Comparison of ENCODE assay signal across 21 cellular contexts in genomic region chr2:221741496-221742211, GRCh38.
"Had no signal": no experiment of that assay in that cellular context is flagged by ENCODE, and none has a peak within 500 bp of the region (broad histone marks: within the 10 kb centered on the region; RNA-seq: fewer than 3 reads in every experiment).

No MANE protein-coding gene starts in this region.

- H3K27me3 ChIP-seq: dorsolateral prefrontal cortex, right atrium auricular region, sigmoid colon, stomach, thyroid gland had no signal

- H3K4me3 ChIP-seq: dorsolateral prefrontal cortex, lower lobe of right lung, prostate gland, right atrium auricular region, sigmoid colon, stomach, thyroid gland had no signal

- FAIRE-seq: frontal cortex, keratinocyte had no signal

- H3K4me1 ChIP-seq: lower lobe of right lung, prostate gland, right atrium auricular region, sigmoid colon, stomach, thyroid gland had no signal

- H3K9me3 ChIP-seq: lower lobe of right lung, prostate gland, sigmoid colon, thyroid gland had no signal

- H3K36me3 ChIP-seq: lower lobe of right lung, prostate gland, right atrium auricular region, sigmoid colon, stomach, thyroid gland had no signal

- DNase-seq: dorsolateral prefrontal cortex; effector CD4-positive, alpha-beta T cell; hypothalamus; immature natural killer cell; left ventricle myocardium superior; lower lobe of right lung; naive thymus-derived CD8-positive, alpha-beta T cell; nephron progenitor cell; nucleus accumbens; sigmoid colon; stimulated activated CD4-positive, alpha-beta T cell treated with anti-CD3 and anti-CD28 coated beads, Interleukin-2, amount 100 ng/mL, for 24 hours; stimulated activated CD4-positive, alpha-beta T cell treated with anti-CD3 and anti-CD28 coated beads, Interleukin-4, amount 100 ng/mL, for 24 hours; stimulated activated naive CD4-positive, alpha-beta T cell treated with Interleukin-2 at 50 U/mL for 16 hours; stomach; thyroid gland; trophoblast cell had no signal

- ATAC-seq: left ventricle myocardium superior; lower lobe of right lung; naive thymus-derived CD8-positive, alpha-beta T cell; stimulated activated effector memory CD8-positive, alpha-beta T cell treated with anti-CD3 and anti-CD28 coated beads, Interleukin-12 subunit alpha, Interleukin-12 subunit beta, amount 100 ng/mL, for 72 hours had no signal

- H3K27ac ChIP-seq: dorsolateral prefrontal cortex, lower lobe of right lung, prostate gland, right atrium auricular region, sigmoid colon, stomach, thyroid gland had no signal
